18 cellular contexts compared by ENCODE assay signal in genomic region chr1:246155923-246156322, GRCh38.
DNase-seq lines count a peak whose midpoint lies in the region; ATAC-seq, FAIRE-seq and TF ChIP-seq lines count a peak whose summit lies in the region.
"Had no signal": no experiment of that assay in that cellular context is flagged by ENCODE, and none has a peak within 500 bp of the region (broad histone marks: within the 10 kb centered on the region; RNA-seq: fewer than 3 reads in every experiment).

No MANE protein-coding gene starts in this region.

- H3K4me3 Mint-ChIP-seq in HFFc6: peak overlapping the region; percentile 36
- H3K4me3 Mint-ChIP-seq: activated CD4-positive, alpha-beta T cell treated with anti-CD3 and anti-CD28 coated beads, Interleukin-2, amount 10 ng/mL, durations not matched to agents 7 days and 5 days; activated naive CD4-positive, alpha-beta T cell treated with anti-CD3 and anti-CD28 coated beads, Interleukin-2, amount 10 ng/mL, durations not matched to agents 7 days and 5 days; stimulated activated naive CD8-positive, alpha-beta T cell treated with anti-CD3 and anti-CD28 coated beads, Interleukin-15, Interleukin-2, amounts not matched to agents 100 ng/mL and 50 ng/mL, for 24 hours had no signal

- peaks cover 6% of the 10 kb centered on the region; the same call in 1 of the 2 replicates for H3K36me3 Mint-ChIP-seq in HFFc6 (ENCODE audit: low read depth)

- no TSS peak for BruUV-seq in K562 (replicated peaks; lab: Mats Ljungman, UMichigan)

- DNase-seq in AG08396 (ENCODE audit: low spot score): peak; percentile 49
- peak; percentile 43 for DNase-seq in HFFc6
- no peak for DNase-seq in K562 (ENCODE audit: extremely low read depth in 1 of 4, low spot score in 3 of 4)
- peak; percentile 54 for DNase-seq in kidney tubule cell (ENCODE audit: low spot score)
- no peak for DNase-seq in anterior cingulate cortex (lab: John Stamatoyannopoulos, UW)
- DNase-seq in 8988T: no peak
- DNase-seq in sciatic nerve (ENCODE audit: low spot score): no peak
- DNase-seq: activated CD4-positive, alpha-beta T cell treated with anti-CD3 and anti-CD28 coated beads, Interleukin-2, amount 10 ng/mL, durations not matched to agents 7 days and 5 days; activated naive CD4-positive, alpha-beta T cell treated with anti-CD3 and anti-CD28 coated beads, Interleukin-2, amount 10 ng/mL, durations not matched to agents 7 days and 5 days; body of pancreas; GF-D8; H7; left ventricle myocardium superior; NCI-H2029 treated with DMSO at 0.1 percent for 48 hours; NCI-H510A treated with DMSO at 0.1 percent for 48 hours; pancreas had no signal

- H3K27me3 ChIP-seq in K562 (ENCODE audit: control insufficient read depth in 2 of 2, insufficient read depth in 2 of 2, low read length in 2 of 2): no peaks in the 10 kb centered on the region; a peak in 1 of 5 replicates
- H3K27me3 ChIP-seq: body of pancreas, pancreas had no signal

- H3K4me3 ChIP-seq in K562: no peak overlapping the region
- H3K4me3 ChIP-seq: body of pancreas, pancreas had no signal

- POLR2A ChIA-PET in K562 (lab: Yijun Ruan, JAX): interaction anchor here (0.6 to 1.5 kb wide), 4 partner anchors 9 to 257 kb away, joined by 3 to 5 read pairs (median 3); no protein-coding TSS in a partner anchor

- TF ChIP-seq RAD21 in K562 (CRISPR knock-in tag; conservative IDR thresholded peaks at IDR 0.05 in 1 of 2, IDR thresholded peaks at IDR 0.05 in 1 of 2): no peak

- CTCF ChIA-PET in K562 (lab: Yijun Ruan, JAX; ENCODE audit: low intra/inter-chr PET ratio): no interaction called here

- ATAC-seq in K562 (no peak), GM18505 (IDR thresholded peaks at IDR 0.05; ENCODE audit: unreplicated experiment) (no peak), sciatic nerve (no peak)
- ATAC-seq: body of pancreas, left ventricle myocardium superior had no signal

- TF ChIP-seq POLR2A in K562 (conservative IDR thresholded peaks at IDR 0.05): no peak
- TF ChIP-seq POLR2A in GM18505 (IDR thresholded peaks at IDR 0.05; ENCODE audit: borderline replicate concordance, extremely low read depth, insufficient read depth, insufficient read length): no peak

- peaks cover 18% of the 10 kb centered on the region; the same call in 2 of the 3 replicates for H3K79me2 ChIP-seq in K562 (ENCODE audit: control insufficient read depth, insufficient read depth, low read length)

- TF ChIP-seq EP300 in K562 (IDR thresholded peaks at IDR 0.05; ENCODE audit: low read length): no peak

- no peaks in the 10 kb centered on the region for H3K9me3 Mint-ChIP-seq in HFFc6
- H3K9me3 Mint-ChIP-seq: activated CD4-positive, alpha-beta T cell treated with anti-CD3 and anti-CD28 coated beads, Interleukin-2, amount 10 ng/mL, durations not matched to agents 7 days and 5 days; activated naive CD4-positive, alpha-beta T cell treated with anti-CD3 and anti-CD28 coated beads, Interleukin-2, amount 10 ng/mL, durations not matched to agents 7 days and 5 days; stimulated activated naive CD8-positive, alpha-beta T cell treated with anti-CD3 and anti-CD28 coated beads, Interleukin-15, Interleukin-2, amounts not matched to agents 100 ng/mL and 50 ng/mL, for 24 hours had no signal

- peak overlapping the region; percentile 55 for H3K27ac Mint-ChIP-seq in HFFc6
- H3K27ac Mint-ChIP-seq: activated CD4-positive, alpha-beta T cell treated with anti-CD3 and anti-CD28 coated beads, Interleukin-2, amount 10 ng/mL, durations not matched to agents 7 days and 5 days; activated naive CD4-positive, alpha-beta T cell treated with anti-CD3 and anti-CD28 coated beads, Interleukin-2, amount 10 ng/mL, durations not matched to agents 7 days and 5 days; stimulated activated naive CD8-positive, alpha-beta T cell treated with anti-CD3 and anti-CD28 coated beads, Interleukin-15, Interleukin-2, amounts not matched to agents 100 ng/mL and 50 ng/mL, for 24 hours had no signal

- no peak overlapping the region for H3K4me2 ChIP-seq in K562 (ENCODE audit: insufficient read depth, low read length)

- H3K9me1 ChIP-seq in K562 (ENCODE audit: control insufficient read depth, insufficient read depth, low read length): no peaks in the 10 kb centered on the region

- H3K27ac ChIP-seq in K562 (ENCODE audit: extremely low read depth, low read depth, low read length): peak overlapping the region; percentile 14; the same call in 2 of the 3 replicates
- H3K27ac ChIP-seq: body of pancreas, pancreas had no signal

- no peaks in the 10 kb centered on the region; the same call in 1 of the 2 replicates for H3K27me3 Mint-ChIP-seq in HFFc6 (ENCODE audit: insufficient read depth)
- H3K27me3 Mint-ChIP-seq: activated CD4-positive, alpha-beta T cell treated with anti-CD3 and anti-CD28 coated beads, Interleukin-2, amount 10 ng/mL, durations not matched to agents 7 days and 5 days; activated naive CD4-positive, alpha-beta T cell treated with anti-CD3 and anti-CD28 coated beads, Interleukin-2, amount 10 ng/mL, durations not matched to agents 7 days and 5 days; stimulated activated naive CD8-positive, alpha-beta T cell treated with anti-CD3 and anti-CD28 coated beads, Interleukin-15, Interleukin-2, amounts not matched to agents 100 ng/mL and 50 ng/mL, for 24 hours had no signal

- in situ Hi-C loops in K562 (cut with MboI): no loop called here

- no peak for TF ChIP-seq CTCF in HFFc6 (IDR thresholded peaks at IDR 0.05)
- TF ChIP-seq CTCF in K562 (IDR thresholded peaks at IDR 0.05 in 2 of 3, conservative IDR thresholded peaks at IDR 0.05 in 1 of 3; ENCODE audit: insufficient read depth in 2 of 3, low read depth in 1 of 3, low read length in 3 of 3): no peak

- intact Hi-C loops in K562 (cut with micrococcal nuclease) (no loop called here), sciatic nerve (cut with DNase I) (no loop called here)

- no peaks in the 10 kb centered on the region for H3K36me3 ChIP-seq in K562 (ENCODE audit: control insufficient read depth, insufficient read depth, low read length)
- H3K36me3 ChIP-seq: pancreas had no signal

- no peak for FAIRE-seq in K562 (lab: Jason Lieb, UNC)
- FAIRE-seq: pancreas had no signal

- H4K20me1 ChIP-seq in K562 (replicated peaks; ENCODE audit: control insufficient read depth, insufficient read depth, low read length): no peaks in the 10 kb centered on the region

- no peak overlapping the region for H2AFZ ChIP-seq in K562 (ENCODE audit: low read depth, low read length)

- H3K9ac ChIP-seq in K562 (ENCODE audit: insufficient read depth in 1 of 2, low read depth in 2 of 2, low read length in 2 of 2): no peak overlapping the region

- 66% methylated on average over 4 of the region's 4 CpGs for WGBS in K562 (ENCODE audit: insufficient coverage, low coverage, missing lambda C conversion rate)

- H3K4me1 ChIP-seq in K562 (replicated peaks in 1 of 2; ENCODE audit: control insufficient read depth in 2 of 2, insufficient read depth in 2 of 2, low read length in 2 of 2): peaks cover 11 to 67% of the 10 kb centered on the region in 2 experiments
- H3K4me1 ChIP-seq: body of pancreas, pancreas had no signal

- peaks cover 52% of the 10 kb centered on the region for H3K4me1 Mint-ChIP-seq in HFFc6 (ENCODE audit: low read depth)
- H3K4me1 Mint-ChIP-seq: activated CD4-positive, alpha-beta T cell treated with anti-CD3 and anti-CD28 coated beads, Interleukin-2, amount 10 ng/mL, durations not matched to agents 7 days and 5 days; activated naive CD4-positive, alpha-beta T cell treated with anti-CD3 and anti-CD28 coated beads, Interleukin-2, amount 10 ng/mL, durations not matched to agents 7 days and 5 days had no signal

- no peaks in the 10 kb centered on the region for H3K9me3 ChIP-seq in K562 (replicated peaks; ENCODE audit: control insufficient read depth, insufficient read depth, low read depth, low read length)
- H3K9me3 ChIP-seq: body of pancreas, pancreas had no signal

TF ChIP-seq in K562, 482 proteins besides CTCF, POLR2A, EP300 and RAD21 (continues in another document):
- peak; percentile 77 for TF ChIP-seq ATF3 (IDR thresholded peaks at IDR 0.05)
- TF ChIP-seq ATF3 (CRISPR knock-in tag; conservative IDR thresholded peaks at IDR 0.05): 0 out of 2 replicates have a peak, but pooled peaks have one; percentile 22
- TF ChIP-seq ELF4 (CRISPR knock-in tag; IDR thresholded peaks at IDR 0.05): no peak
- TF ChIP-seq ZFX (CRISPR knock-in tag; IDR thresholded peaks at IDR 0.05): peak; percentile 33; the same call in 1 of the 2 replicates
- TF ChIP-seq GTF2E2 (tag; IDR thresholded peaks at IDR 0.05): peak; percentile 58; the same call in 1 of the 2 replicates
- no peak for TF ChIP-seq RUNX1 (IDR thresholded peaks at IDR 0.05; ENCODE audit: low read depth)
- TF ChIP-seq JUN (IDR thresholded peaks at IDR 0.05; ENCODE audit: borderline replicate concordance, low read depth, low read length): peak; percentile 42; the same call in 1 of the 2 replicates
- TF ChIP-seq JUN (CRISPR knock-in tag; IDR thresholded peaks at IDR 0.05; ENCODE audit: borderline replicate concordance): no peak
- TF ChIP-seq PTTG1 (tag; IDR thresholded peaks at IDR 0.05; ENCODE audit: low read depth): peak; percentile 51; the same call in 1 of the 2 replicates
- 0 out of 4 replicates have a peak, but pooled peaks of 1 of the 2 experiments have one; percentile 38 for TF ChIP-seq SRF (CRISPR knock-in tag; IDR thresholded peaks at IDR 0.05)
- TF ChIP-seq FOSL1 (tag; conservative IDR thresholded peaks at IDR 0.05): peak; percentile 67
- TF ChIP-seq JUND (IDR thresholded peaks at IDR 0.05; ENCODE audit: borderline replicate concordance, low read depth, low read length): peak; percentile 51; the same call in 1 of the 2 replicates
- TF ChIP-seq JUND (tag; IDR thresholded peaks at IDR 0.05; ENCODE audit: borderline replicate concordance, low read depth, low read length): peak; percentile 37; the same call in 1 of the 3 replicates
- peak; percentile 14; the same call in 1 of the 2 replicates for TF ChIP-seq DMBX1 (CRISPR knock-in tag; IDR thresholded peaks at IDR 0.05; ENCODE audit: borderline replicate concordance)
- TF ChIP-seq GABPB2 (CRISPR knock-in tag; conservative IDR thresholded peaks at IDR 0.05): no peak
- peak; percentile 67; the same call in 1 of the 2 replicates for TF ChIP-seq MEF2D (tag; conservative IDR thresholded peaks at IDR 0.05; ENCODE audit: low read depth)
- no peak for TF ChIP-seq NCOR1 (IDR thresholded peaks at IDR 0.05)
- 0 out of 2 replicates have a peak, but pooled peaks have one; percentile 28 for TF ChIP-seq SMARCA4 (IDR thresholded peaks at IDR 0.05)
- TF ChIP-seq MEF2A (IDR thresholded peaks at IDR 0.05; ENCODE audit: control insufficient read depth, low read depth, low read length): peak; percentile 50; the same call in 1 of the 2 replicates

Comparison
In these comparisons a context has a peak if more than half of its experiments do, and no peak if none do; other contexts are left out.
1. DNase-seq: peak in AG08396 (single experiment), HFFc6 (single experiment) and kidney tubule cell (single experiment); none in K562 (0 of 4), anterior cingulate cortex (0 of 58), 8988T (single experiment) and sciatic nerve (single experiment).